Comparison of ENCODE assay signal across 21 cellular contexts in the genomic region with DNA sequence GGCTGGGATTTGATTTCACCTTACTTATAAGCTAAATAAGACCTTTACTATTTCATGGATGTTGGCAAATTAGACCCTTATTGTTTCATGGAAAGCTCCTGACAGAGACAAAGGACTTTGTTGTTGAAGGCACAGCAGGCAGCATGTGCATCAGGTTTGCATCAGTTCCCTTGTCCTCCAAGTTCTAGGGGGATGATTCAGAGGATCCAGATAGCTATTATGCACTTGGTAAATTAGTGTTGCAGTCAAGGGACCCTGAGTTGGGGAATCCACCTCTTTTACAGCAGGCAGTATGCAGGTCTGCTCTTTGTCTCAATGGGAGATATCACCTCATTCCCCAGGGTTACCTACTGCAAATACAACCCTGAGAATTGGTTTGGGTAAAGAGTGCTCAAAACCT.
"Had no signal": no experiment of that assay in that cellular context is flagged by ENCODE, and none has a peak within 500 bp of the region (broad histone marks: within the 10 kb centered on the region; RNA-seq: fewer than 3 reads in every experiment).

No MANE protein-coding gene starts in this region.

- H3K4me3 ChIP-seq: coronary artery, heart right ventricle, left ventricle myocardium inferior, prostate gland, thoracic aorta had no signal

- H3K4me3 Mint-ChIP-seq: activated naive CD8-positive, alpha-beta T cell treated with anti-CD3 and anti-CD28 coated beads, Interleukin-2, amount 10 ng/mL, durations not matched to agents 7 days and 5 days; activated T-cell treated with anti-CD3 and anti-CD28 coated beads, Interleukin-2, amount 50 U/mL, for 24 hours; activated T-helper 17 cell treated with anti-CD3 and anti-CD28 coated beads, Interleukin-2, amount 50 U/mL, for 72 hours; mesothelial cell of epicardium; naive thymus-derived CD8-positive, alpha-beta T cell; type B pancreatic cell had no signal

- H3K27ac Mint-ChIP-seq: activated naive CD8-positive, alpha-beta T cell treated with anti-CD3 and anti-CD28 coated beads, Interleukin-2, amount 10 ng/mL, durations not matched to agents 7 days and 5 days; activated T-cell treated with anti-CD3 and anti-CD28 coated beads, Interleukin-2, amount 50 U/mL, for 24 hours; activated T-helper 17 cell treated with anti-CD3 and anti-CD28 coated beads, Interleukin-2, amount 50 U/mL, for 72 hours; mesothelial cell of epicardium; naive thymus-derived CD8-positive, alpha-beta T cell; type B pancreatic cell had no signal

- H3K4me1 ChIP-seq: heart right ventricle, left ventricle myocardium inferior, prostate gland had no signal

- DNase-seq: activated CD4-positive, alpha-beta T cell treated with anti-CD3 and anti-CD28 coated beads for 1 hour; activated CD4-positive, alpha-beta T cell treated with anti-CD3 and anti-CD28 coated beads, Interleukin-2, amount 50 U/mL, for 1 hour; activated CD8-positive, alpha-beta memory T cell treated with anti-CD3 and anti-CD28 coated beads, Interleukin-2, amount 50 U/mL, for 4 hours; activated naive CD4-positive, alpha-beta T cell treated with Interleukin-2 at 50 U/mL for 16 hours; activated naive CD8-positive, alpha-beta T cell treated with anti-CD3 and anti-CD28 coated beads, Interleukin-2, amount 10 ng/mL, durations not matched to agents 7 days and 5 days; activated T-cell treated with anti-CD3 and anti-CD28 coated beads, Interleukin-2, amount 50 U/mL, for 24 hours; amygdala; foreskin fibroblast; heart right ventricle; left ventricle myocardium inferior; naive thymus-derived CD8-positive, alpha-beta T cell; stimulated activated CD4-positive, alpha-beta T cell treated with anti-CD3 and anti-CD28 coated beads, Interleukin-2, amount 100 ng/mL, for 48 hours; stimulated activated CD8-positive, alpha-beta memory T cell treated with anti-CD3 and anti-CD28 coated beads, Interleukin-4, amount 100 ng/mL, for 48 hours; stimulated activated naive CD4-positive, alpha-beta T cell; WERI-Rb-1 had no signal

- H3K27me3 ChIP-seq: heart right ventricle had no signal

- ATAC-seq: activated T-helper 17 cell treated with anti-CD3 and anti-CD28 coated beads, Interleukin-2, amount 50 U/mL, for 72 hours; heart right ventricle; naive thymus-derived CD8-positive, alpha-beta T cell had no signal

- H3K27me3 Mint-ChIP-seq: activated naive CD8-positive, alpha-beta T cell treated with anti-CD3 and anti-CD28 coated beads, Interleukin-2, amount 10 ng/mL, durations not matched to agents 7 days and 5 days had no signal

- H3K36me3 Mint-ChIP-seq: activated naive CD8-positive, alpha-beta T cell treated with anti-CD3 and anti-CD28 coated beads, Interleukin-2, amount 10 ng/mL, durations not matched to agents 7 days and 5 days; mesothelial cell of epicardium; type B pancreatic cell had no signal

- H3K4me1 Mint-ChIP-seq: activated naive CD8-positive, alpha-beta T cell treated with anti-CD3 and anti-CD28 coated beads, Interleukin-2, amount 10 ng/mL, durations not matched to agents 7 days and 5 days; activated T-helper 17 cell treated with anti-CD3 and anti-CD28 coated beads, Interleukin-2, amount 50 U/mL, for 72 hours; mesothelial cell of epicardium; naive thymus-derived CD8-positive, alpha-beta T cell had no signal

- H3K27ac ChIP-seq: coronary artery, heart right ventricle, left ventricle myocardium inferior, prostate gland, thoracic aorta, WERI-Rb-1 had no signal

- H3K9me3 ChIP-seq: heart right ventricle, prostate gland, thoracic aorta had no signal

- H3K36me3 ChIP-seq: heart right ventricle, left ventricle myocardium inferior, prostate gland, thoracic aorta, WERI-Rb-1 had no signal

- H3K9me3 Mint-ChIP-seq: activated naive CD8-positive, alpha-beta T cell treated with anti-CD3 and anti-CD28 coated beads, Interleukin-2, amount 10 ng/mL, durations not matched to agents 7 days and 5 days; activated T-cell treated with anti-CD3 and anti-CD28 coated beads, Interleukin-2, amount 50 U/mL, for 24 hours; activated T-helper 17 cell treated with anti-CD3 and anti-CD28 coated beads, Interleukin-2, amount 50 U/mL, for 72 hours; type B pancreatic cell had no signal
